8 cellular contexts compared by ENCODE assay signal in genomic region chr1:231334952-231335351, GRCh38. TPM values are rescaled to one million over a fixed set of nuclear protein-coding genes. Genes with fewer than 3 reads are reported as not detected.
DNase-seq lines count a peak whose midpoint lies in the region; ATAC-seq and TF ChIP-seq lines count a peak whose summit lies in the region.
"Had no signal": no experiment of that assay in that cellular context is flagged by ENCODE, and none has a peak within 500 bp of the region (broad histone marks: within the 10 kb centered on the region; RNA-seq: fewer than 3 reads in every experiment).

No MANE protein-coding gene starts in this region.

- H3K4me3 ChIP-seq in WI38 (ENCODE audit: low read depth, low read length) (peak overlapping the region; percentile 96), fibroblast of villous mesenchyme (ENCODE audit: low read depth, low read length) (peak overlapping the region; percentile 98), skeletal muscle satellite cell (ENCODE audit: low read length) (peak overlapping the region; percentile 91)

- H4K91ac ChIP-seq in H9 (ENCODE audit: insufficient read length, low read depth, low read length) = no peak overlapping the region

- H2AFZ ChIP-seq in H9 (ENCODE audit: low read length) = no peak overlapping the region

- H4K8ac ChIP-seq in H9 (replicated peaks; ENCODE audit: insufficient read length, low read depth, low read length) = no peak overlapping the region

- peaks cover 3% of the 10 kb centered on the region for H3K79me1 ChIP-seq in H9 (ENCODE audit: insufficient read depth, low read depth, low read length, poor library complexity, severe bottlenecking)

- no peak overlapping the region for H3K18ac ChIP-seq in H9 (ENCODE audit: insufficient read length, low read depth, low read length)

- H3K14ac ChIP-seq in H9 (ENCODE audit: insufficient read depth, low read length) = no peak overlapping the region

- H3K27me3 Mint-ChIP-seq in H9 (ENCODE audit: low read depth) = peaks cover 2% of the 10 kb centered on the region; the same call in 1 of the 2 replicates

- peaks cover 10% of the 10 kb centered on the region for H3K36me3 ChIP-seq in skeletal muscle satellite cell (ENCODE audit: insufficient read depth, low read length)

- H3K9me3 Mint-ChIP-seq in H9 = peaks cover 2 to 4% of the 10 kb centered on the region in 2 experiments; a peak in 2 of 5 replicates

- no peak overlapping the region for H3T11ph ChIP-seq in H9 (ENCODE audit: low read length)

- TF ChIP-seq CTCF in H9 (conservative IDR thresholded peaks at IDR 0.05) (no peak), WI38 (IDR thresholded peaks at IDR 0.05; ENCODE audit: low read depth, low read length) (no peak), fibroblast of villous mesenchyme (IDR thresholded peaks at IDR 0.05; ENCODE audit: insufficient read depth, low read depth, low read length) (no peak)

- H3K79me2 ChIP-seq in H9 (ENCODE audit: insufficient read depth, low read length) = peaks cover 14% of the 10 kb centered on the region; the same call in 1 of the 2 replicates

- peaks cover 8% of the 10 kb centered on the region; the same call in 1 of the 2 replicates for H3K4me1 ChIP-seq in H9 (ENCODE audit: insufficient read depth, low read length)
- H3K4me1 ChIP-seq in skeletal muscle satellite cell (ENCODE audit: control insufficient read depth, insufficient read depth, low read length) = peaks cover 37% of the 10 kb centered on the region

- H2BK120ac ChIP-seq in H9 (ENCODE audit: low read depth, low read length, poor library complexity, severe bottlenecking) = no peak overlapping the region

- H3K4me2 ChIP-seq in H9 (ENCODE audit: insufficient read depth, insufficient read length, low read length) (peak overlapping the region; percentile 11), skeletal muscle satellite cell (ENCODE audit: low read length) (peak overlapping the region; percentile 98)

- no peak overlapping the region for H3K27ac Mint-ChIP-seq in H9

- no peak overlapping the region for H3K9ac ChIP-seq in H9 (ENCODE audit: extremely low read depth, insufficient read length, low read length)
- peak overlapping the region; percentile 48 for H3K9ac ChIP-seq in skeletal muscle satellite cell (ENCODE audit: low read depth, low read length)

- no peak overlapping the region for H3K27ac ChIP-seq in H9 (ENCODE audit: insufficient read length, low read depth, low read length)

- H4K5ac ChIP-seq in H9 (ENCODE audit: insufficient read length, low read depth, low read length) = no peak overlapping the region

- H3K9me3 ChIP-seq in H9 (ENCODE audit: control insufficient read depth, low read depth, low read length) = no peaks in the 10 kb centered on the region
- H3K9me3 ChIP-seq in skeletal muscle satellite cell (replicated peaks; ENCODE audit: low read length) = no peaks in the 10 kb centered on the region

- H3K56ac ChIP-seq in H9 (ENCODE audit: insufficient read length, low read depth, low read length) = no peak overlapping the region

- H2BK20ac ChIP-seq in H9 (ENCODE audit: low read depth, low read length, poor library complexity, severe bottlenecking) = no peak overlapping the region

- no peak overlapping the region for H3K4ac ChIP-seq in H9 (ENCODE audit: low read depth, low read length)

- no peak for DNase-seq in H9
- DNase-seq in fibroblast of villous mesenchyme (ENCODE audit: low read depth) = no peak
- no peak for DNase-seq in activated CD8-positive, alpha-beta memory T cell treated with anti-CD3 and anti-CD28 coated beads, Interleukin-2, amount 50 U/mL, for 48 hours
- no peak for DNase-seq in NCI-H1694 (lab: John Stamatoyannopoulos, UW)
- DNase-seq: NCI-H510A treated with DMSO at 0.1 percent for 48 hours had no signal

- H2BK12ac ChIP-seq in H9 (ENCODE audit: insufficient read length, low read depth, low read length) = no peak overlapping the region

- H3K4me3 Mint-ChIP-seq in H9 = peak overlapping the region; percentile 49 to 78

- H2BK15ac ChIP-seq in H9 (ENCODE audit: low read depth, low read length) = no peak overlapping the region

- H3K27me3 ChIP-seq in H9 (ENCODE audit: insufficient read depth, low read length) (no peaks in the 10 kb centered on the region), skeletal muscle satellite cell (ENCODE audit: control insufficient read depth, insufficient read depth, low read length) (no peaks in the 10 kb centered on the region)

- H3K23me2 ChIP-seq in H9 (ENCODE audit: insufficient read length, low read depth, low read length, poor library complexity, severe bottlenecking) = peaks cover 16% of the 10 kb centered on the region

- no peak for ATAC-seq in GM19455 (IDR thresholded peaks at IDR 0.05; ENCODE audit: unreplicated experiment)

- H3K4me1 Mint-ChIP-seq in H9 = peaks cover 40 to 41% of the 10 kb centered on the region in 2 experiments

- no CpG with 5 or more reads among the region's 6 CpGs for WGBS in H9 (ENCODE audit: extremely low coverage, insufficient read length, low lambda C conversion rate)

- no peak overlapping the region for H2AK5ac ChIP-seq in H9 (ENCODE audit: insufficient read length, low read length)

- H2BK5ac ChIP-seq in H9 (ENCODE audit: insufficient read length, low read length) = no peak overlapping the region

- peaks cover 3 to 15% (median 7%) of the 10 kb centered on the region in 3 experiments; a peak in 6 of 7 replicates for H3K36me3 Mint-ChIP-seq in H9 (ENCODE audit: insufficient read depth in 1 of 3, low read depth in 3 of 3)

- no peaks in the 10 kb centered on the region for H4K20me1 ChIP-seq in H9 (ENCODE audit: control insufficient read depth, insufficient read depth, insufficient read length)

- no peak overlapping the region for H3K23ac ChIP-seq in H9 (ENCODE audit: insufficient read length, low read depth, low read length)

RNA-seq across cellular contexts. Expression of gene EXOC8, which starts 2.7 kb away (rescaled TPM):
- total RNA-seq in H9 (2021) (10.5 and 10.8 TPM in 2 replicates), fibroblast of villous mesenchyme (13.9 and 21.2 TPM in 2 replicates)
- total RNA-seq in skeletal muscle satellite cell (2012; rRNA removed) = 12.2 and 12.9 TPM in 2 replicates

RNA-seq across cellular contexts. Expression of gene SPRTN, which starts 3.1 kb away (rescaled TPM):
- total RNA-seq in H9 (2021) (14.8 and 15.3 TPM in 2 replicates), fibroblast of villous mesenchyme (20.6 and 23.7 TPM in 2 replicates)
- total RNA-seq in skeletal muscle satellite cell (2012; rRNA removed) = 8.3 and 15.0 TPM in 2 replicates
